ENCODE assay signal across 18 cellular contexts in the genomic region with DNA sequence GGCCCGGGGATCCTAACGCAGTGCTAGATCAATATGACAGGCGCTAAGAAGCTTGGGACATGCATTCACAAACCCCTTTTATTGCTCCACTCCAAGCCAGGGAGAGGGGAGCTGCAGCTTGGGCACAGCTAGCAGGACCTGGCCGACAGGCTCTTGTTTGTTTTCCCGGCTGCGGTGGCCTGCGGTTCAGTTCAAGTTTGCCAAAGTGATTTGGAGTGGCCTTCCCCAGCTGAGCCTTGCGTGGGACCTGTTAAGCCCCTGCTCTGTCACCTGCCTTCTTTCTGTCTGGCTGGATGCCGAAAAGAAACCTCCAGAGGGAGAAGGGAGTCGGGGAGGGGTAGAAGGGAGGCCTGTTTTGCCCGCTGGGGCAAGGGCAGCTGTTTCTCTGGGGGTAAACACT.
DNase-seq lines count a peak whose midpoint lies in the region; TF ChIP-seq lines count a peak whose summit lies in the region.
"Had no signal": no experiment of that assay in that cellular context is flagged by ENCODE, and none has a peak within 500 bp of the region (broad histone marks: within the 10 kb centered on the region; RNA-seq: fewer than 3 reads in every experiment).

No MANE protein-coding gene starts in this region.

- intact Hi-C loops in CD14-positive monocyte (cut with micrococcal nuclease) (no loop called here), testis (cut with DNase I; ENCODE audit: low total_unique reads) (no loop called here)

- no peak overlapping the region for H3K4me3 ChIP-seq in testis
- H3K4me3 ChIP-seq: adrenal gland, GM12878, skin epidermis had no signal

- peaks cover 0 to 2% (median 0%) of the 10 kb centered on the region in 7 donors for H3K9me3 Mint-ChIP-seq in CD14-positive monocyte

- H3K4me1 Mint-ChIP-seq in CD14-positive monocyte, result no peaks in the 10 kb centered on the region
- H3K4me1 Mint-ChIP-seq: activated CD8-positive, alpha-beta memory T cell treated with anti-CD3 and anti-CD28 coated beads, Interleukin-2, amount 10 ng/mL, durations not matched to agents 7 days and 5 days had no signal

- H3K4me3 Mint-ChIP-seq in CD14-positive monocyte, result no peak overlapping the region
- H3K4me3 Mint-ChIP-seq: activated CD8-positive, alpha-beta memory T cell treated with anti-CD3 and anti-CD28 coated beads, Interleukin-2, amount 10 ng/mL, durations not matched to agents 7 days and 5 days had no signal

- H3K27ac Mint-ChIP-seq in CD14-positive monocyte, result no peak overlapping the region
- H3K27ac Mint-ChIP-seq: activated CD8-positive, alpha-beta memory T cell treated with anti-CD3 and anti-CD28 coated beads, Interleukin-2, amount 10 ng/mL, durations not matched to agents 7 days and 5 days had no signal

- peaks cover 15% of the 10 kb centered on the region for H3K4me1 ChIP-seq in testis
- H3K4me1 ChIP-seq: Caco-2 had no signal

- no peak for TF ChIP-seq CTCF in CD14-positive monocyte (IDR thresholded peaks at IDR 0.05)
- TF ChIP-seq CTCF in testis (IDR thresholded peaks at IDR 0.05), result no peak

- no peak for TF ChIP-seq POLR2A in testis (IDR thresholded peaks at IDR 0.05)

- 84 to 90% methylated on average over 11 of the region's 11 CpGs for WGBS in testis, 2 donors

- H3K27me3 Mint-ChIP-seq in CD14-positive monocyte (ENCODE audit: low read depth in 3 of 3), result peaks cover 0 to 6% (median 4%) of the 10 kb centered on the region in 3 donors
- H3K27me3 Mint-ChIP-seq: activated CD8-positive, alpha-beta memory T cell treated with anti-CD3 and anti-CD28 coated beads, Interleukin-2, amount 10 ng/mL, durations not matched to agents 7 days and 5 days had no signal

- H3K36me3 Mint-ChIP-seq in CD14-positive monocyte, result no peaks in the 10 kb centered on the region
- H3K36me3 Mint-ChIP-seq: activated CD8-positive, alpha-beta memory T cell treated with anti-CD3 and anti-CD28 coated beads, Interleukin-2, amount 10 ng/mL, durations not matched to agents 7 days and 5 days had no signal

- DNase-seq in COLO668 (lab: John Stamatoyannopoulos, UW; ENCODE audit: unreplicated experiment) (peak; percentile 45), NCI-H1105 treated with DMSO at 0.1 percent for 48 hours (lab: John Stamatoyannopoulos, UW) (peak; percentile 78), RPMI8226 (peak; percentile 91), medulla oblongata (ENCODE audit: extremely low spot score) (peak; percentile 6), SW480 (ENCODE audit: low spot score) (no peak), CD14-positive monocyte (ENCODE audit: low spot score) (no peak), OCI-M2 (lab: John Stamatoyannopoulos, UW; ENCODE audit: unreplicated experiment) (no peak), testis (no peak)
- DNase-seq: activated CD8-positive, alpha-beta memory T cell treated with anti-CD3 and anti-CD28 coated beads, Interleukin-2, amount 10 ng/mL, durations not matched to agents 7 days and 5 days; adrenal gland; Caco-2; GDM1; Kasumi-1; NCI-H2171 treated with DMSO at 0.1 percent for 48 hours; Right ventricle myocardium superior; stimulated activated CD4-positive, alpha-beta T cell treated with anti-CD3 and anti-CD28 coated beads, Interleukin-4, amount 100 ng/mL, for 24 hours had no signal

- H3K27ac ChIP-seq in testis, result no peak overlapping the region
- H3K27ac ChIP-seq: adrenal gland had no signal

- H3K9me3 ChIP-seq in testis, result no peaks in the 10 kb centered on the region
- H3K9me3 ChIP-seq: adrenal gland, Caco-2 had no signal

- no peaks in the 10 kb centered on the region for H3K36me3 ChIP-seq in testis (ENCODE audit: low read depth, missing control alignments)
- H3K36me3 ChIP-seq: adrenal gland had no signal

- H3K27me3 ChIP-seq in testis, result no peaks in the 10 kb centered on the region
- H3K27me3 ChIP-seq: adrenal gland had no signal

Comparison
In these comparisons a context has a peak if more than half of its experiments do, and no peak if none do; other contexts are left out.
1. DNase-seq: peak in COLO668 (single experiment), NCI-H1105 treated with DMSO at 0.1 percent for 48 hours (single experiment), RPMI8226 (single experiment) and medulla oblongata (single experiment); none in SW480 (single experiment), CD14-positive monocyte (single experiment), OCI-M2 (single experiment) and testis (single experiment).